11 cellular contexts compared by ENCODE assay signal in genomic region chr5:98454904-98455303, GRCh38.
DNase-seq lines count a peak whose midpoint lies in the region; ATAC-seq and TF ChIP-seq lines count a peak whose summit lies in the region.
"Had no signal": no experiment of that assay in that cellular context is flagged by ENCODE, and none has a peak within 500 bp of the region (broad histone marks: within the 10 kb centered on the region; RNA-seq: fewer than 3 reads in every experiment).

No MANE protein-coding gene starts in this region.

- H3K4me2 ChIP-seq in osteoblast (ENCODE audit: insufficient read depth, low read length): peak overlapping the region; percentile 76

- no peak overlapping the region for H2AFZ ChIP-seq in osteoblast (ENCODE audit: low read length)

- no peaks in the 10 kb centered on the region for H3K9me3 Mint-ChIP-seq in activated CD8-positive, alpha-beta T cell treated with anti-CD3 and anti-CD28 coated beads, Interleukin-2, amount 10 ng/mL, durations not matched to agents 7 days and 5 days (ENCODE audit: insufficient read depth)

- peaks cover 33% of the 10 kb centered on the region for H3K4me1 ChIP-seq in osteoblast (ENCODE audit: insufficient read depth, low read length)
- no peaks in the 10 kb centered on the region for H3K4me1 ChIP-seq in vagina
- H3K4me1 ChIP-seq: prostate gland had no signal

- DNase-seq in GM03348 (ENCODE audit: low spot score) (peak; percentile 75), NOMO-1 treated with DMSO at 0.1 percent for 48 hours (lab: John Stamatoyannopoulos, UW; ENCODE audit: unreplicated experiment) (peak; percentile 90), epithelial cell of prostate (ENCODE audit: low read depth, low spot score) (peak; percentile 39), osteoblast (ENCODE audit: insufficient read length, low spot score, missing footprints) (no peak), vagina (ENCODE audit: extremely low spot score in 2 of 2) (no peak), ecto neural progenitor cell (ENCODE audit: low spot score) (no peak), NCI-H2107 (lab: John Stamatoyannopoulos, UW) (no peak)
- DNase-seq in activated CD8-positive, alpha-beta T cell treated with anti-CD3 and anti-CD28 coated beads, Interleukin-2, amount 10 ng/mL, durations not matched to agents 7 days and 5 days: no peak

- no peaks in the 10 kb centered on the region for H3K36me3 Mint-ChIP-seq in activated CD8-positive, alpha-beta T cell treated with anti-CD3 and anti-CD28 coated beads, Interleukin-2, amount 10 ng/mL, durations not matched to agents 7 days and 5 days (ENCODE audit: low read depth)
- H3K36me3 Mint-ChIP-seq: stimulated activated effector memory CD8-positive, alpha-beta T cell treated with anti-CD3 and anti-CD28 coated beads, Interleukin-12 subunit alpha, Interleukin-12 subunit beta, amount 100 ng/mL, for 72 hours had no signal

- peak; percentile 53 for TF ChIP-seq CTCF in osteoblast (IDR thresholded peaks at IDR 0.05; ENCODE audit: extremely low read depth, low read depth, low read length)
- TF ChIP-seq CTCF in vagina (IDR thresholded peaks at IDR 0.05): no peak

- TF ChIP-seq POLR2A in vagina (IDR thresholded peaks at IDR 0.05): no peak

- H3K27ac ChIP-seq in epithelial cell of prostate (peak overlapping the region; percentile 67), osteoblast (ENCODE audit: low read depth, low read length) (peak overlapping the region; percentile 93), vagina (no peak overlapping the region)
- H3K27ac ChIP-seq: prostate gland had no signal

- H3K27me3 Mint-ChIP-seq in activated CD8-positive, alpha-beta T cell treated with anti-CD3 and anti-CD28 coated beads, Interleukin-2, amount 10 ng/mL, durations not matched to agents 7 days and 5 days (ENCODE audit: low read depth): no peaks in the 10 kb centered on the region

- H3K4me3 Mint-ChIP-seq in activated CD8-positive, alpha-beta T cell treated with anti-CD3 and anti-CD28 coated beads, Interleukin-2, amount 10 ng/mL, durations not matched to agents 7 days and 5 days: no peak overlapping the region
- H3K4me3 Mint-ChIP-seq: stimulated activated effector memory CD8-positive, alpha-beta T cell treated with anti-CD3 and anti-CD28 coated beads, Interleukin-12 subunit alpha, Interleukin-12 subunit beta, amount 100 ng/mL, for 72 hours had no signal

- H3K27ac Mint-ChIP-seq in activated CD8-positive, alpha-beta T cell treated with anti-CD3 and anti-CD28 coated beads, Interleukin-2, amount 10 ng/mL, durations not matched to agents 7 days and 5 days: no peak overlapping the region
- H3K27ac Mint-ChIP-seq: stimulated activated effector memory CD8-positive, alpha-beta T cell treated with anti-CD3 and anti-CD28 coated beads, Interleukin-12 subunit alpha, Interleukin-12 subunit beta, amount 100 ng/mL, for 72 hours had no signal

- no peak for ATAC-seq in activated CD8-positive, alpha-beta T cell treated with anti-CD3 and anti-CD28 coated beads, Interleukin-2, amount 10 ng/mL, durations not matched to agents 7 days and 5 days
- ATAC-seq: K562; stimulated activated effector memory CD8-positive, alpha-beta T cell treated with anti-CD3 and anti-CD28 coated beads, Interleukin-12 subunit alpha, Interleukin-12 subunit beta, amount 100 ng/mL, for 72 hours had no signal

- no peaks in the 10 kb centered on the region for H3K4me1 Mint-ChIP-seq in activated CD8-positive, alpha-beta T cell treated with anti-CD3 and anti-CD28 coated beads, Interleukin-2, amount 10 ng/mL, durations not matched to agents 7 days and 5 days (ENCODE audit: low read depth)
- H3K4me1 Mint-ChIP-seq: stimulated activated effector memory CD8-positive, alpha-beta T cell treated with anti-CD3 and anti-CD28 coated beads, Interleukin-12 subunit alpha, Interleukin-12 subunit beta, amount 100 ng/mL, for 72 hours had no signal

- H3K27me3 ChIP-seq in osteoblast (ENCODE audit: insufficient read depth, low read length) (no peaks in the 10 kb centered on the region), vagina (no peaks in the 10 kb centered on the region)

- H3K79me2 ChIP-seq in osteoblast (ENCODE audit: insufficient read depth, low read length): no peaks in the 10 kb centered on the region

- intact Hi-C loops in vagina (cut with DNase I): no loop called here

- CTCF ChIA-PET in activated CD8-positive, alpha-beta T cell treated with anti-CD3 and anti-CD28 coated beads, Interleukin-2, amount 10 ng/mL, durations not matched to agents 7 days and 5 days (lab: Charles Lee): no interaction called here

- no peaks in the 10 kb centered on the region for H3K9me3 ChIP-seq in osteoblast (ENCODE audit: low read depth, low read length)
- H3K9me3 ChIP-seq in vagina: no peaks in the 10 kb centered on the region
- H3K9me3 ChIP-seq: prostate gland had no signal

- H4K20me1 ChIP-seq in osteoblast (ENCODE audit: insufficient read depth, low read length): no peaks in the 10 kb centered on the region

- POLR2A ChIA-PET in activated CD8-positive, alpha-beta T cell treated with anti-CD3 and anti-CD28 coated beads, Interleukin-2, amount 10 ng/mL, durations not matched to agents 7 days and 5 days (lab: Charles Lee): no interaction called here

- peak overlapping the region; percentile 31 for H3K4me3 ChIP-seq in osteoblast (ENCODE audit: insufficient read depth, low read length)
- H3K4me3 ChIP-seq in vagina: no peak overlapping the region
- H3K4me3 ChIP-seq: K562, prostate gland had no signal

- no peaks in the 10 kb centered on the region for H3K36me3 ChIP-seq in osteoblast (ENCODE audit: insufficient read depth, low read length)
- H3K36me3 ChIP-seq in vagina: no peaks in the 10 kb centered on the region
- H3K36me3 ChIP-seq: prostate gland had no signal

Comparison
In these comparisons a context has a peak if more than half of its experiments do, and no peak if none do; other contexts are left out.
1. DNase-seq: peak in GM03348 (single experiment), NOMO-1 treated with DMSO at 0.1 percent for 48 hours (single experiment) and epithelial cell of prostate (single experiment); none in osteoblast (single experiment), vagina (0 of 2), activated CD8-positive, alpha-beta T cell treated with anti-CD3 and anti-CD28 coated beads, Interleukin-2, amount 10 ng/mL, durations not matched to agents 7 days and 5 days (single experiment), ecto neural progenitor cell (single experiment) and NCI-H2107 (single experiment).